In genomic region chr2:217327981-217328760, GRCh38 we compare ENCODE assay signal across 15 cellular contexts.
"Had no signal": no experiment of that assay in that cellular context is flagged by ENCODE, and none has a peak within 500 bp of the region (broad histone marks: within the 10 kb centered on the region; RNA-seq: fewer than 3 reads in every experiment).

No MANE protein-coding gene starts in this region.

- ATAC-seq: activated CD4-positive, alpha-beta T cell treated with anti-CD3 and anti-CD28 coated beads for 36 hours; activated T-cell treated with anti-CD3 and anti-CD28 coated beads, Interleukin-2, amount 50 U/mL, for 72 hours; left ventricle myocardium superior; psoas muscle had no signal

- H3K27ac ChIP-seq: psoas muscle, thoracic aorta, VCaP had no signal

- DNase-seq: activated CD4-positive, alpha-beta memory T cell treated with anti-CD3 and anti-CD28 coated beads, Interleukin-2, amount 10 ng/mL, durations not matched to agents 7 days and 5 days; activated CD4-positive, alpha-beta T cell treated with anti-CD3 and anti-CD28 coated beads for 36 hours; activated T-cell treated with anti-CD3 and anti-CD28 coated beads, Interleukin-2, amount 50 U/mL, for 72 hours; central memory CD4-positive, alpha-beta T cell; cortex of kidney; effector memory CD4-positive, alpha-beta T cell; hippocampal formation; left ventricle myocardium superior; naive B cell; psoas muscle; stimulated activated CD4-positive, alpha-beta T cell treated with anti-CD3 and anti-CD28 coated beads, Interleukin-4, amount 100 ng/mL, for 1 hour; T1000 had no signal

- H3K36me3 ChIP-seq: thoracic aorta had no signal

- H3K27ac Mint-ChIP-seq: activated CD4-positive, alpha-beta memory T cell treated with anti-CD3 and anti-CD28 coated beads, Interleukin-2, amount 10 ng/mL, durations not matched to agents 7 days and 5 days; activated CD4-positive, alpha-beta T cell treated with anti-CD3 and anti-CD28 coated beads for 36 hours; activated T-cell treated with anti-CD3 and anti-CD28 coated beads, Interleukin-2, amount 50 U/mL, for 72 hours; naive B cell; stimulated activated naive CD8-positive, alpha-beta T cell treated with anti-CD3 and anti-CD28 coated beads, Interleukin-15, Interleukin-2, amounts not matched to agents 100 ng/mL and 50 ng/mL, for 24 hours had no signal

- H3K4me1 Mint-ChIP-seq: activated CD4-positive, alpha-beta memory T cell treated with anti-CD3 and anti-CD28 coated beads, Interleukin-2, amount 10 ng/mL, durations not matched to agents 7 days and 5 days; activated CD4-positive, alpha-beta T cell treated with anti-CD3 and anti-CD28 coated beads for 36 hours; naive B cell had no signal

- H3K27me3 Mint-ChIP-seq: activated CD4-positive, alpha-beta memory T cell treated with anti-CD3 and anti-CD28 coated beads, Interleukin-2, amount 10 ng/mL, durations not matched to agents 7 days and 5 days had no signal

- H3K4me3 ChIP-seq: psoas muscle, thoracic aorta had no signal

- H3K9me3 ChIP-seq: psoas muscle had no signal

- H3K4me3 Mint-ChIP-seq: activated CD4-positive, alpha-beta memory T cell treated with anti-CD3 and anti-CD28 coated beads, Interleukin-2, amount 10 ng/mL, durations not matched to agents 7 days and 5 days; activated CD4-positive, alpha-beta T cell treated with anti-CD3 and anti-CD28 coated beads for 36 hours; activated T-cell treated with anti-CD3 and anti-CD28 coated beads, Interleukin-2, amount 50 U/mL, for 72 hours; naive B cell; stimulated activated naive CD8-positive, alpha-beta T cell treated with anti-CD3 and anti-CD28 coated beads, Interleukin-15, Interleukin-2, amounts not matched to agents 100 ng/mL and 50 ng/mL, for 24 hours had no signal
